In genomic region chr6:40715501-40716403, GRCh38 we compare ENCODE assay signal across 13 cellular contexts.
DNase-seq lines count a peak whose midpoint lies in the region; ATAC-seq and TF ChIP-seq lines count a peak whose summit lies in the region.
"Had no signal": no experiment of that assay in that cellular context is flagged by ENCODE, and none has a peak within 500 bp of the region (broad histone marks: within the 10 kb centered on the region; RNA-seq: fewer than 3 reads in every experiment).

No MANE protein-coding gene starts in this region.

- H3K27me3 ChIP-seq in Caco-2 (replicated peaks; ENCODE audit: control insufficient read depth, insufficient read depth, low read length) (no peaks in the 10 kb centered on the region), Karpas-422 (ENCODE audit: low read length) (no peaks in the 10 kb centered on the region), MM.1S (replicated peaks; ENCODE audit: insufficient read depth, low read length) (no peaks in the 10 kb centered on the region)

- no peaks in the 10 kb centered on the region for H3K9me3 ChIP-seq in Caco-2
- no peaks in the 10 kb centered on the region for H3K9me3 ChIP-seq in Karpas-422 (ENCODE audit: low read length)
- H3K9me3 ChIP-seq in MM.1S (replicated peaks; ENCODE audit: insufficient read depth, low read length) = no peaks in the 10 kb centered on the region

- H3K4me1 Mint-ChIP-seq in Caco-2 (ENCODE audit: low read depth, unreplicated experiment) = peaks cover 27% of the 10 kb centered on the region

- H3K4me3 ChIP-seq in Caco-2 (ENCODE audit: low read depth, low read length) (no peak overlapping the region), Karpas-422 (ENCODE audit: low read length) (peak overlapping the region; percentile 16; the same call in 1 of the 2 replicates), MM.1S (ENCODE audit: low read length) (no peak overlapping the region)
- H3K4me3 ChIP-seq: lung had no signal

- H2AFZ ChIP-seq in Karpas-422 (ENCODE audit: low read length) (peak overlapping the region; percentile 2; the same call in 1 of the 2 replicates), MM.1S (ENCODE audit: low read length) (no peak overlapping the region)

- intact Hi-C loops in Caco-2 (cut with micrococcal nuclease; ENCODE audit: unreplicated experiment) = loop anchor here (10.0 kb wide), 2 partner anchors 129 to 349 kb away; no protein-coding TSS in a partner anchor

- POLR2A ChIA-PET in Caco-2 (lab: Charles Lee) = no interaction called here

- H3K9ac ChIP-seq in Karpas-422 (ENCODE audit: low read length) (peak overlapping the region; percentile 64), MM.1S (ENCODE audit: low read length) (no peak overlapping the region)

- H4K20me1 ChIP-seq in Karpas-422 (ENCODE audit: insufficient read depth, low read depth, low read length) = no peaks in the 10 kb centered on the region
- H4K20me1 ChIP-seq in MM.1S (ENCODE audit: insufficient read depth, low read length) = no peaks in the 10 kb centered on the region

- no peaks in the 10 kb centered on the region for H3K27me3 Mint-ChIP-seq in Caco-2 (ENCODE audit: insufficient read depth, unreplicated experiment)

- TF ChIP-seq CTCF in Caco-2 (IDR thresholded peaks at IDR 0.05; ENCODE audit: insufficient read depth in 1 of 2, low read depth in 1 of 2, low read length in 1 of 2, severe bottlenecking in 1 of 2, unreplicated experiment in 1 of 2) (no peak), MM.1S (IDR thresholded peaks at IDR 0.05; ENCODE audit: low read length) (no peak)

- no peak for DNase-seq in Caco-2
- peak; percentile 91 for DNase-seq in Karpas-422
- DNase-seq in SHP77 treated with DMSO at 0.1 percent for 48 hours (lab: John Stamatoyannopoulos, UW) = peak; percentile 83
- DNase-seq in mesenteric fat pad (ENCODE audit: low spot score) = peak; percentile 71
- no peak for DNase-seq in GM19238 (ENCODE audit: insufficient read length, low spot score)
- DNase-seq in MM.1S = no peak
- DNase-seq: activated B cell treated with CpG ODN at 0.5 μM for 24 hours; cerebellar nuclear complex; stimulated activated CD4-positive, alpha-beta T cell treated with anti-CD3 and anti-CD28 coated beads, Interleukin-12 subunit alpha, Interleukin-12 subunit beta, amount 100 ng/mL, for 4 hours had no signal

- H3K4me3 Mint-ChIP-seq in Caco-2 (ENCODE audit: unreplicated experiment) = peak overlapping the region; percentile 49
- H3K4me3 Mint-ChIP-seq: activated B cell treated with CpG ODN at 0.5 μM for 24 hours had no signal

- H3K9me3 Mint-ChIP-seq in Caco-2 (ENCODE audit: unreplicated experiment) = no peaks in the 10 kb centered on the region
- H3K9me3 Mint-ChIP-seq: activated B cell treated with CpG ODN at 0.5 μM for 24 hours; activated naive CD4-positive, alpha-beta T cell treated with anti-CD3 and anti-CD28 coated beads, Interleukin-2, amount 50 U/mL, for 72 hours had no signal

- H3K4me2 ChIP-seq in Karpas-422 (ENCODE audit: low read depth, low read length, poor library complexity, severe bottlenecking) (peak overlapping the region; percentile 53), MM.1S (ENCODE audit: low read depth, low read length) (no peak overlapping the region)

- peak overlapping the region; percentile 80 for H3K27ac Mint-ChIP-seq in Caco-2 (ENCODE audit: unreplicated experiment)
- H3K27ac Mint-ChIP-seq: activated B cell treated with CpG ODN at 0.5 μM for 24 hours had no signal

- peak overlapping the region; percentile 99 for H3K27ac ChIP-seq in Karpas-422 (ENCODE audit: low read length)
- H3K27ac ChIP-seq in MM.1S (ENCODE audit: low read length) = no peak overlapping the region

- TSS peak; percentile 27 for BruUV-seq in Caco-2 (replicated peaks; lab: Mats Ljungman, UMichigan)

- H3K79me2 ChIP-seq in Karpas-422 (ENCODE audit: low read length) = no peaks in the 10 kb centered on the region
- no peaks in the 10 kb centered on the region for H3K79me2 ChIP-seq in MM.1S (ENCODE audit: low read length)

- ATAC-seq in GM18517 (IDR thresholded peaks at IDR 0.05; ENCODE audit: unreplicated experiment) (no peak), GM19463 (IDR thresholded peaks at IDR 0.05; ENCODE audit: unreplicated experiment) (no peak)
- ATAC-seq: activated naive CD4-positive, alpha-beta T cell treated with anti-CD3 and anti-CD28 coated beads, Interleukin-2, amount 50 U/mL, for 72 hours had no signal

- no peaks in the 10 kb centered on the region for H3K9me2 ChIP-seq in Karpas-422 (replicated peaks; ENCODE audit: insufficient read depth, low read length)
- no peaks in the 10 kb centered on the region for H3K9me2 ChIP-seq in MM.1S (replicated peaks; ENCODE audit: insufficient read depth, low read length)

- H3K4me1 ChIP-seq in Caco-2 = peaks cover 22% of the 10 kb centered on the region
- peaks cover 100% of the 10 kb centered on the region for H3K4me1 ChIP-seq in Karpas-422 (ENCODE audit: low read length)
- no peaks in the 10 kb centered on the region for H3K4me1 ChIP-seq in MM.1S (ENCODE audit: low read length)

- H3K36me3 Mint-ChIP-seq in Caco-2 (ENCODE audit: insufficient read depth, unreplicated experiment) = peaks cover 7% of the 10 kb centered on the region
- H3K36me3 Mint-ChIP-seq: activated naive CD4-positive, alpha-beta T cell treated with anti-CD3 and anti-CD28 coated beads, Interleukin-2, amount 50 U/mL, for 72 hours had no signal

- H3K36me3 ChIP-seq in Caco-2 (ENCODE audit: control insufficient read depth, insufficient read depth, low read length) (no peaks in the 10 kb centered on the region; the same call in 1 of the 2 replicates), Karpas-422 (ENCODE audit: insufficient read depth, low read length) (no peaks in the 10 kb centered on the region), MM.1S (replicated peaks; ENCODE audit: insufficient read depth, low read length) (no peaks in the 10 kb centered on the region)

- no peaks in the 10 kb centered on the region for H3F3A ChIP-seq in MM.1S (ENCODE audit: insufficient read depth, low read length)

- CTCF ChIA-PET in Caco-2 (lab: Charles Lee) = no interaction called here

Comparison
In these comparisons a context has a peak if more than half of its experiments do, and no peak if none do; other contexts are left out.
1. DNase-seq: peak in Karpas-422 (single experiment), SHP77 treated with DMSO at 0.1 percent for 48 hours (single experiment) and mesenteric fat pad (single experiment); none in Caco-2 (0 of 2), GM19238 (single experiment) and MM.1S (single experiment).